In the genomic region with DNA sequence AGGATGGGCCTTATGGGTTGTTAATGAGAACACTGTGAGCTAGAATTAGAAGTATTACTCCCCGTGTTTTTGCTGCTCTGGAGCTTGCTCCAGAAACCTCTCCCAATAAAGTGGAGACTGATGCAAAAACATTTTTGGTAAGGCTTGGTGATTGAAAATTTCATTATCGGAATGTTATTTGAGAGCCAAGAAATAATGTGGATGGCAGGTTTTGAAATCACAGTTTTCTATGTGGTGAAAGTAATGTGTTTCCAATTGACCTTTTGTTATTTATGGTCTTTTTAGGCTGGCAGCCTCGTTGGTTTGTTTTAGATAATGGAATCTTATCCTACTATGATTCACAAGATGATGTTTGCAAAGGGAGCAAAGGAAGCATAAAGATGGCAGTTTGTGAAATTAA, we compare ENCODE assay signal across 22 cellular contexts.
"Had no signal": no experiment of that assay in that cellular context is flagged by ENCODE, and none has a peak within 500 bp of the region (broad histone marks: within the 10 kb centered on the region; RNA-seq: fewer than 3 reads in every experiment).

No MANE protein-coding gene starts in this region.

- H3K9me3 Mint-ChIP-seq: activated B cell treated with CpG ODN at 0.5 μM for 24 hours; activated CD4-positive, alpha-beta memory T cell treated with anti-CD3 and anti-CD28 coated beads for 36 hours; activated CD4-positive, alpha-beta T cell treated with anti-CD3 and anti-CD28 coated beads, Interleukin-2, amount 10 ng/mL, durations not matched to agents 7 days and 5 days; activated naive CD4-positive, alpha-beta T cell treated with anti-CD3 and anti-CD28 coated beads, Interleukin-2, amount 10 ng/mL, durations not matched to agents 7 days and 5 days; activated naive CD8-positive, alpha-beta T cell treated with anti-CD3 and anti-CD28 coated beads for 36 hours; activated T-cell treated with anti-CD3 and anti-CD28 coated beads, Interleukin-2, amount 50 U/mL, for 4 hours; activated T-helper 17 cell treated with anti-CD3 and anti-CD28 coated beads, Interleukin-2, amount 50 U/mL, for 72 hours; T-cell had no signal

- H3K4me3 ChIP-seq: colonic mucosa, SK-N-MC had no signal

- H3K4me3 Mint-ChIP-seq: activated B cell treated with CpG ODN at 0.5 μM for 24 hours; activated CD4-positive, alpha-beta memory T cell treated with anti-CD3 and anti-CD28 coated beads for 36 hours; activated CD4-positive, alpha-beta T cell treated with anti-CD3 and anti-CD28 coated beads, Interleukin-2, amount 10 ng/mL, durations not matched to agents 7 days and 5 days; activated naive CD4-positive, alpha-beta T cell treated with anti-CD3 and anti-CD28 coated beads, Interleukin-2, amount 10 ng/mL, durations not matched to agents 7 days and 5 days; activated naive CD8-positive, alpha-beta T cell treated with anti-CD3 and anti-CD28 coated beads for 36 hours; activated T-cell treated with anti-CD3 and anti-CD28 coated beads, Interleukin-2, amount 50 U/mL, for 4 hours; activated T-helper 17 cell treated with anti-CD3 and anti-CD28 coated beads, Interleukin-2, amount 50 U/mL, for 72 hours; T-cell had no signal

- H3K27me3 Mint-ChIP-seq: activated B cell treated with CpG ODN at 0.5 μM for 24 hours; activated CD4-positive, alpha-beta memory T cell treated with anti-CD3 and anti-CD28 coated beads for 36 hours; activated CD4-positive, alpha-beta T cell treated with anti-CD3 and anti-CD28 coated beads, Interleukin-2, amount 10 ng/mL, durations not matched to agents 7 days and 5 days; activated naive CD4-positive, alpha-beta T cell treated with anti-CD3 and anti-CD28 coated beads, Interleukin-2, amount 10 ng/mL, durations not matched to agents 7 days and 5 days; activated naive CD8-positive, alpha-beta T cell treated with anti-CD3 and anti-CD28 coated beads for 36 hours; activated T-helper 17 cell treated with anti-CD3 and anti-CD28 coated beads, Interleukin-2, amount 50 U/mL, for 72 hours; T-cell had no signal

- DNase-seq: activated B cell treated with CpG ODN at 0.5 μM for 24 hours; activated CD4-positive, alpha-beta memory T cell treated with anti-CD3 and anti-CD28 coated beads for 36 hours; activated CD4-positive, alpha-beta T cell treated with anti-CD3 and anti-CD28 coated beads for 1 hour; activated CD4-positive, alpha-beta T cell treated with anti-CD3 and anti-CD28 coated beads, Interleukin-2, amount 10 ng/mL, durations not matched to agents 7 days and 5 days; activated CD8-positive, alpha-beta memory T cell treated with anti-CD3 and anti-CD28 coated beads for 24 hours; activated gamma-delta T cell treated with Interleukin-2 at 50 U/mL for 16 hours; activated naive CD4-positive, alpha-beta T cell treated with anti-CD3 and anti-CD28 coated beads, Interleukin-2, amount 10 ng/mL, durations not matched to agents 7 days and 5 days; activated naive CD8-positive, alpha-beta T cell treated with anti-CD3 and anti-CD28 coated beads for 36 hours; activated T-cell treated with anti-CD3 and anti-CD28 coated beads, Interleukin-2, amount 50 U/mL, for 4 hours; aorta; NCI-H226; NCI-H526 treated with DMSO at 0.1 percent for 48 hours; NK-92 treated with Interleukin-12 subunit alpha and Interleukin-12 subunit beta, amount 100 ng/mL, for 24 hours; OCI-M1; RPMI8226; T-cell; T-helper 2 cell; T1000 had no signal

- H3K27ac ChIP-seq: breast epithelium, colonic mucosa, SK-N-MC had no signal

- H3K9me3 ChIP-seq: breast epithelium, colonic mucosa had no signal

- H3K27ac Mint-ChIP-seq: activated B cell treated with CpG ODN at 0.5 μM for 24 hours; activated CD4-positive, alpha-beta memory T cell treated with anti-CD3 and anti-CD28 coated beads for 36 hours; activated CD4-positive, alpha-beta T cell treated with anti-CD3 and anti-CD28 coated beads, Interleukin-2, amount 10 ng/mL, durations not matched to agents 7 days and 5 days; activated naive CD4-positive, alpha-beta T cell treated with anti-CD3 and anti-CD28 coated beads, Interleukin-2, amount 10 ng/mL, durations not matched to agents 7 days and 5 days; activated naive CD8-positive, alpha-beta T cell treated with anti-CD3 and anti-CD28 coated beads for 36 hours; activated T-helper 17 cell treated with anti-CD3 and anti-CD28 coated beads, Interleukin-2, amount 50 U/mL, for 72 hours; T-cell had no signal

- H3K27me3 ChIP-seq: breast epithelium, colonic mucosa had no signal

- H3K36me3 ChIP-seq: breast epithelium, colonic mucosa had no signal
